Comparison of ENCODE assay signal across 17 cellular contexts in genomic region chr3:27630892-27631291, GRCh38.
A peak's percentile ranks its signal among the peaks of the same experiment; 100 is the strongest.
DNase-seq lines count a peak whose midpoint lies in the region; ATAC-seq, FAIRE-seq and TF ChIP-seq lines count a peak whose summit lies in the region.
"Had no signal": no experiment of that assay in that cellular context is flagged by ENCODE, and none has a peak within 500 bp of the region (broad histone marks: within the 10 kb centered on the region; RNA-seq: fewer than 3 reads in every experiment).

No MANE protein-coding gene starts in this region.

- no peaks in the 10 kb centered on the region for H3K27me3 Mint-ChIP-seq in activated T-cell treated with anti-CD3 and anti-CD28 coated beads, Interleukin-2, amount 50 U/mL, for 72 hours (ENCODE audit: low read depth)
- H3K27me3 Mint-ChIP-seq in astrocyte (ENCODE audit: low read depth, unreplicated experiment): peaks cover 6% of the 10 kb centered on the region
- no peaks in the 10 kb centered on the region for H3K27me3 Mint-ChIP-seq in stimulated activated memory B cell treated with anti-CD40 and anti-IgM and Interleukin-4, amounts not matched to agents 10 μg/mL and 1 μg/mL and 100 μg/mL, for 72 hours
- H3K27me3 Mint-ChIP-seq: activated CD4-positive, alpha-beta T cell treated with anti-CD3 and anti-CD28 coated beads, Interleukin-2, amount 10 ng/mL, durations not matched to agents 24 days and 14 days had no signal

- peaks cover 44% of the 10 kb centered on the region for H3K4me1 Mint-ChIP-seq in activated T-cell treated with anti-CD3 and anti-CD28 coated beads, Interleukin-2, amount 50 U/mL, for 72 hours (ENCODE audit: low read depth)
- H3K4me1 Mint-ChIP-seq in astrocyte (ENCODE audit: low read depth, unreplicated experiment): peaks cover 2% of the 10 kb centered on the region
- H3K4me1 Mint-ChIP-seq in stimulated activated memory B cell treated with anti-CD40 and anti-IgM and Interleukin-4, amounts not matched to agents 10 μg/mL and 1 μg/mL and 100 μg/mL, for 72 hours: peaks cover 10% of the 10 kb centered on the region

- peak overlapping the region; percentile 53 to 77 for H3K4me3 Mint-ChIP-seq in activated T-cell treated with anti-CD3 and anti-CD28 coated beads, Interleukin-2, amount 50 U/mL, for 72 hours
- no peak overlapping the region for H3K4me3 Mint-ChIP-seq in astrocyte (ENCODE audit: unreplicated experiment)
- H3K4me3 Mint-ChIP-seq in stimulated activated memory B cell treated with anti-CD40 and anti-IgM and Interleukin-4, amounts not matched to agents 10 μg/mL and 1 μg/mL and 100 μg/mL, for 72 hours: no peak overlapping the region
- H3K4me3 Mint-ChIP-seq: activated CD4-positive, alpha-beta T cell treated with anti-CD3 and anti-CD28 coated beads, Interleukin-2, amount 10 ng/mL, durations not matched to agents 24 days and 14 days; nephron progenitor cell had no signal

- H3K27ac ChIP-seq in astrocyte (ENCODE audit: low read depth, low read length): no peak overlapping the region
- no peak overlapping the region for H3K27ac ChIP-seq in effector memory CD4-positive, alpha-beta T cell (ENCODE audit: insufficient read depth, low read length, poor library complexity, severe bottlenecking)

- H3K4me1 ChIP-seq in astrocyte (ENCODE audit: insufficient read depth, low read length): peaks cover 5% of the 10 kb centered on the region
- peaks cover 18% of the 10 kb centered on the region for H3K4me1 ChIP-seq in effector memory CD4-positive, alpha-beta T cell (ENCODE audit: control insufficient read depth, insufficient read depth, low read length, poor library complexity, severe bottlenecking)
- H3K4me1 ChIP-seq: BE2C had no signal

- H3K36me3 ChIP-seq in astrocyte (ENCODE audit: insufficient read depth, low read length): no peaks in the 10 kb centered on the region
- H3K36me3 ChIP-seq in effector memory CD4-positive, alpha-beta T cell (ENCODE audit: control insufficient read depth, insufficient read depth, low read length): no peaks in the 10 kb centered on the region
- H3K36me3 ChIP-seq: BE2C had no signal

- ATAC-seq in activated T-cell treated with anti-CD3 and anti-CD28 coated beads, Interleukin-2, amount 50 U/mL, for 72 hours (replicated peaks in 1 of 2): peak; percentile 61 to 63
- ATAC-seq in HG03175 (IDR thresholded peaks at IDR 0.05; ENCODE audit: unreplicated experiment): peak; percentile 40
- ATAC-seq in stimulated activated memory B cell treated with anti-CD40 and anti-IgM and Interleukin-4, amounts not matched to agents 10 μg/mL and 1 μg/mL and 100 μg/mL, for 72 hours: no peak
- ATAC-seq: esophagus mucosa, K562 had no signal

- H4K20me1 ChIP-seq in astrocyte (ENCODE audit: insufficient read depth, low read length): no peaks in the 10 kb centered on the region

- H3K4me3 ChIP-seq in astrocyte (ENCODE audit: insufficient read depth, low read depth, low read length): no peak overlapping the region
- no peak overlapping the region for H3K4me3 ChIP-seq in effector memory CD4-positive, alpha-beta T cell (ENCODE audit: insufficient read depth, low read depth, low read length, poor library complexity, severe bottlenecking)
- H3K4me3 ChIP-seq: K562 had no signal

- H3K36me3 Mint-ChIP-seq in activated T-cell treated with anti-CD3 and anti-CD28 coated beads, Interleukin-2, amount 50 U/mL, for 72 hours (ENCODE audit: insufficient read depth in 2 of 2): peaks cover 2 to 4% of the 10 kb centered on the region in 2 donors
- no peaks in the 10 kb centered on the region for H3K36me3 Mint-ChIP-seq in astrocyte (ENCODE audit: low read depth, unreplicated experiment)
- no peaks in the 10 kb centered on the region for H3K36me3 Mint-ChIP-seq in stimulated activated memory B cell treated with anti-CD40 and anti-IgM and Interleukin-4, amounts not matched to agents 10 μg/mL and 1 μg/mL and 100 μg/mL, for 72 hours

- no peak overlapping the region for H2AFZ ChIP-seq in astrocyte (ENCODE audit: low read depth, low read length)

- no peak for DNase-seq in activated T-cell treated with anti-CD3 and anti-CD28 coated beads, Interleukin-2, amount 50 U/mL, for 72 hours
- no peak for DNase-seq in activated T-cell treated with anti-CD3 and anti-CD28 coated beads, Interleukin-2, amount 50 U/mL, for 1 hour
- DNase-seq in astrocyte (ENCODE audit: low read depth) (peak; percentile 58), LoVo (ENCODE audit: low spot score) (no peak), NCI-H526 treated with DMSO at 0.1 percent for 48 hours (lab: John Stamatoyannopoulos, UW) (no peak)
- no peak for DNase-seq in effector memory CD4-positive, alpha-beta T cell
- DNase-seq: activated CD4-positive, alpha-beta T cell treated with anti-CD3 and anti-CD28 coated beads, Interleukin-2, amount 10 ng/mL, durations not matched to agents 24 days and 14 days; anterior cingulate cortex; BE2C; kidney; NCI-H226; nephron progenitor cell; SHP77 had no signal

- TF ChIP-seq CTCF in astrocyte (IDR thresholded peaks at IDR 0.05; ENCODE audit: insufficient read depth, low read depth, low read length): no peak

- H3K4me2 ChIP-seq in astrocyte (ENCODE audit: low read length): no peak overlapping the region

- peak; percentile 52 for FAIRE-seq in astrocyte (lab: Jason Lieb, UNC)
- FAIRE-seq: kidney had no signal

- H3K27ac Mint-ChIP-seq in activated T-cell treated with anti-CD3 and anti-CD28 coated beads, Interleukin-2, amount 50 U/mL, for 72 hours: peak overlapping the region; percentile 94
- H3K27ac Mint-ChIP-seq in astrocyte (ENCODE audit: unreplicated experiment): no peak overlapping the region
- peak overlapping the region; percentile 25 for H3K27ac Mint-ChIP-seq in stimulated activated memory B cell treated with anti-CD40 and anti-IgM and Interleukin-4, amounts not matched to agents 10 μg/mL and 1 μg/mL and 100 μg/mL, for 72 hours
- H3K27ac Mint-ChIP-seq: activated CD4-positive, alpha-beta T cell treated with anti-CD3 and anti-CD28 coated beads, Interleukin-2, amount 10 ng/mL, durations not matched to agents 24 days and 14 days; nephron progenitor cell had no signal

- H3K9me3 Mint-ChIP-seq in activated T-cell treated with anti-CD3 and anti-CD28 coated beads, Interleukin-2, amount 50 U/mL, for 72 hours: no peaks in the 10 kb centered on the region
- no peaks in the 10 kb centered on the region for H3K9me3 Mint-ChIP-seq in astrocyte (ENCODE audit: unreplicated experiment)
- H3K9me3 Mint-ChIP-seq in stimulated activated memory B cell treated with anti-CD40 and anti-IgM and Interleukin-4, amounts not matched to agents 10 μg/mL and 1 μg/mL and 100 μg/mL, for 72 hours: no peaks in the 10 kb centered on the region
- H3K9me3 Mint-ChIP-seq: activated CD4-positive, alpha-beta T cell treated with anti-CD3 and anti-CD28 coated beads, Interleukin-2, amount 10 ng/mL, durations not matched to agents 24 days and 14 days; nephron progenitor cell had no signal

- no peak overlapping the region for H3K9ac ChIP-seq in astrocyte (ENCODE audit: low read length)

- no peaks in the 10 kb centered on the region for H3K9me3 ChIP-seq in astrocyte (ENCODE audit: insufficient read depth, low read depth, low read length)
- no peaks in the 10 kb centered on the region for H3K9me3 ChIP-seq in effector memory CD4-positive, alpha-beta T cell (ENCODE audit: control insufficient read depth, low read length)
- H3K9me3 ChIP-seq: BE2C had no signal

- no peaks in the 10 kb centered on the region for H3K27me3 ChIP-seq in astrocyte (ENCODE audit: insufficient read depth, low read length)
- H3K27me3 ChIP-seq in effector memory CD4-positive, alpha-beta T cell (replicated peaks; ENCODE audit: control insufficient read depth, insufficient read depth, low read length, poor library complexity, severe bottlenecking): no peaks in the 10 kb centered on the region
- H3K27me3 ChIP-seq: BE2C had no signal

- H3K79me2 ChIP-seq in astrocyte (ENCODE audit: insufficient read depth, low read length): no peaks in the 10 kb centered on the region

Comparison
In these comparisons a context has a peak if more than half of its experiments do, and no peak if none do; other contexts are left out.
1. H3K4me3 Mint-ChIP-seq: peak in activated T-cell treated with anti-CD3 and anti-CD28 coated beads, Interleukin-2, amount 50 U/mL, for 72 hours (2 of 2); none in astrocyte (single experiment) and stimulated activated memory B cell treated with anti-CD40 and anti-IgM and Interleukin-4, amounts not matched to agents 10 μg/mL and 1 μg/mL and 100 μg/mL, for 72 hours (single experiment).